ENCODE assay signal across 16 cellular contexts in the genomic region with DNA sequence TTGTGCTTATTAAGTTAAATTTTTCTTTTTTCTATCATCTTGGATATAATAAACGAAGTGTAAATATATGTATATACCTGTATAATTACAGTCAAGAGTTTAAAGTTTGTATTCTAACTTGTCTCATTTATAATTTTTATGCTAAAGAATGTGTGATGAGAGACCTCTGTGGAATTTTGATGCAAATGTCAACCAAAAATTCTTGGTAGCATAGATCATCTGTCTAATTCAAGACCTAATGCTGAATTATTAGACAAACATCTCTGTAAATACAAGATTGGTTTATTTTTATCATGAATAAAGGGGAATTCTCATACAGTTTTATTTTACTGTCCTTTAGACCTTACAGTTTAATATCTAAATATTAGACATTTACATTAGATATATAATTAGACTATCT.
DNase-seq lines count a peak whose midpoint lies in the region; ATAC-seq, FAIRE-seq and TF ChIP-seq lines count a peak whose summit lies in the region.
"Had no signal": no experiment of that assay in that cellular context is flagged by ENCODE, and none has a peak within 500 bp of the region (broad histone marks: within the 10 kb centered on the region; RNA-seq: fewer than 3 reads in every experiment).

No MANE protein-coding gene starts in this region.

- DNase-seq in EH (ENCODE audit: low read depth) (peak; percentile 40), LHCN-M2 (ENCODE audit: low read depth) (peak; percentile 16), choroid plexus epithelial cell (ENCODE audit: low read depth) (peak; percentile 2), kidney (no peak), stomach (no peak), ovary (no peak), body of pancreas (no peak)
- DNase-seq: Calu3; CD4-positive, CD25-positive, alpha-beta regulatory T cell; GF-D8; KG1; MG63; NCI-H1092 treated with DMSO at 0.1 percent for 48 hours; NCI-H1694; NCI-H446 had no signal

- ATAC-seq in body of pancreas (no peak), HG03139 (IDR thresholded peaks at IDR 0.05; ENCODE audit: unreplicated experiment) (no peak)

- H3K4me3 ChIP-seq in choroid plexus epithelial cell (ENCODE audit: low read depth, low read length): no peak overlapping the region
- H3K4me3 ChIP-seq in kidney (ENCODE audit: low read length in 2 of 2): no peak overlapping the region
- H3K4me3 ChIP-seq in stomach: no peak overlapping the region
- no peak overlapping the region for H3K4me3 ChIP-seq in ovary
- H3K4me3 ChIP-seq in body of pancreas: no peak overlapping the region
- H3K4me3 ChIP-seq: MG63 had no signal

- peak; percentile 68 for FAIRE-seq in kidney (lab: Jason Lieb, UNC)

- intact Hi-C loops in kidney (cut with DNase I) (no loop called here), stomach (cut with DNase I; ENCODE audit: low total_unique reads) (no loop called here), ovary (cut with DNase I) (no loop called here), body of pancreas (cut with DNase I) (no loop called here)

- no peak overlapping the region for H3K9ac ChIP-seq in kidney (ENCODE audit: low read length in 2 of 2)

- H3K36me3 ChIP-seq in kidney (ENCODE audit: control insufficient read depth in 1 of 2, insufficient read depth in 2 of 2, low read length in 2 of 2) (no peaks in the 10 kb centered on the region), stomach (no peaks in the 10 kb centered on the region), ovary (no peaks in the 10 kb centered on the region), body of pancreas (replicated peaks in 1 of 2; ENCODE audit: insufficient read depth in 1 of 2, low read depth in 2 of 2) (no peaks in the 10 kb centered on the region)
- H3K36me3 ChIP-seq: MG63 had no signal

- H3K27ac ChIP-seq in kidney (ENCODE audit: low read depth in 2 of 2, low read length in 2 of 2) (no peak overlapping the region), stomach (no peak overlapping the region), ovary (no peak overlapping the region), body of pancreas (no peak overlapping the region)

- TF ChIP-seq EP300 in stomach (IDR thresholded peaks at IDR 0.05) (no peak), ovary (IDR thresholded peaks at IDR 0.05) (no peak)

- H3K9me3 ChIP-seq in kidney (ENCODE audit: control insufficient read depth in 1 of 2, low read length in 2 of 2): no peaks in the 10 kb centered on the region
- no peaks in the 10 kb centered on the region for H3K9me3 ChIP-seq in stomach
- no peaks in the 10 kb centered on the region for H3K9me3 ChIP-seq in ovary
- H3K9me3 ChIP-seq in body of pancreas: no peaks in the 10 kb centered on the region
- H3K9me3 ChIP-seq: MG63 had no signal

- TF ChIP-seq CTCF in choroid plexus epithelial cell (conservative IDR thresholded peaks at IDR 0.05; ENCODE audit: low read depth, low read length): no peak
- TF ChIP-seq CTCF in kidney (IDR thresholded peaks at IDR 0.05; ENCODE audit: borderline replicate concordance, extremely low read depth, insufficient read depth): no peak
- no peak for TF ChIP-seq CTCF in stomach (IDR thresholded peaks at IDR 0.05)
- no peak for TF ChIP-seq CTCF in ovary (IDR thresholded peaks at IDR 0.05)
- no peak for TF ChIP-seq CTCF in body of pancreas (IDR thresholded peaks at IDR 0.05)

- H3K27me3 ChIP-seq in stomach (no peaks in the 10 kb centered on the region), ovary (no peaks in the 10 kb centered on the region), body of pancreas (no peaks in the 10 kb centered on the region)
- H3K27me3 ChIP-seq: MG63 had no signal

- 67 to 83% (median 78%) methylated on average over 1 of the region's 1 CpG for WGBS in stomach, 5 donors
- WGBS in ovary, 3 donors: 83 to 87% (median 84%) methylated on average over 1 of the region's 1 CpG
- WGBS in body of pancreas, 2 donors: 48 to 59% methylated on average over 1 of the region's 1 CpG

- H3K4me1 ChIP-seq in kidney (ENCODE audit: control insufficient read depth in 1 of 2, insufficient read depth in 1 of 2, low read depth in 1 of 2, low read length in 2 of 2): no peaks in the 10 kb centered on the region
- no peaks in the 10 kb centered on the region for H3K4me1 ChIP-seq in stomach
- H3K4me1 ChIP-seq in ovary (ENCODE audit: insufficient read depth): no peaks in the 10 kb centered on the region
- no peaks in the 10 kb centered on the region for H3K4me1 ChIP-seq in body of pancreas

- TF ChIP-seq POLR2A in stomach (IDR thresholded peaks at IDR 0.05) (no peak), ovary (IDR thresholded peaks at IDR 0.05) (no peak), body of pancreas (IDR thresholded peaks at IDR 0.05) (no peak)

Comparison
In these comparisons a context has a peak if more than half of its experiments do, and no peak if none do; other contexts are left out.
1. DNase-seq: peak in EH (single experiment), LHCN-M2 (single experiment) and choroid plexus epithelial cell (single experiment); none in kidney (single experiment), stomach (single experiment), ovary (0 of 5) and body of pancreas (0 of 4).